ENCODE assay signal across 3 cellular contexts in the genomic region with DNA sequence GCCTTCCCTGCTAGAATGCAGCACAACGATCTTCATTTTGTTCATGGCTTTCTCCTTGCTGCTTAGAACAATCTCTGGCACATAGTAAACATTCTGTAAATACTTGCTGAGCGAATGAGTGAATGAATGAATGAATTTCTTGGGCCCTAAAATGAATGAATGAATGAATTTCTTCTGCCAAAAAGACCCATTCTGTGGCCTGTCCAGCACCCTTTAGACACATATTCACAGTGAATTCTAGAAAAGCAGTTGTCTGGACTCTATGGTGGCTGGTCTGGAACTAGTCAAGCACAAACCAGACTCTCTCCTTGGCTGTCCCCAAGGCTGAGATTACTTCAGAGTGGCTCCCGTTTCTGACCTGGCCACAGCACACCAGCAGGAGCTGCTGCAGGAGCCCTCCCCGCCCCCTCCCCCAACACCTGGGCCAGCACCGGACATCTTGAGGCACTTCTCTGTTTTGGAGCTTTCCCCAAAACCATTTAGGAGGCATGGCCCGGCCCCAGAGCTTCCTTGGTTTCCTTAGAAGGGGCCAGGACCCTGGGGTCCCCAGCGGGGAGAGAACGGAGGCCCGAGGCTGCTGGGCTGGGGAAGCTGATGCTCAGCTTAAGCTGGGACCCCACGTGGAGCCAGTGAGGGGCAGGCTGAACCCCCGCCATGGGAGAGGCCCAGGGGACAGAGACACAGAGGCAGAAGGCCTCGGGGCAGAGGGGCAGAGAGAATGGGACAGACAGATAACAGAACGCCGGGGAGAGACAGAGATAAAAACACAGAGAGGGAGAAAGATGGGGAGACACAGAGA.
TF ChIP-seq lines count a peak whose summit lies in the region.

No MANE protein-coding gene starts in this region.

TF ChIP-seq in SK-N-SH, 30 proteins besides CTCF, POLR2A, EP300 and RAD21 (continued from another document):
- TF ChIP-seq TEAD4 (IDR thresholded peaks at IDR 0.05; ENCODE audit: borderline replicate concordance, insufficient read depth) (no peak), SIN3A (IDR thresholded peaks at IDR 0.05; ENCODE audit: borderline replicate concordance, low read depth, low read length) (no peak), EZH2phosphoT487 (IDR thresholded peaks at IDR 0.05; ENCODE audit: borderline replicate concordance, low read depth) (no peak), GATA2 (CRISPR knock-in tag; IDR thresholded peaks at IDR 0.05) (no peak), CHD2 (IDR thresholded peaks at IDR 0.05; ENCODE audit: low read length, partially characterized antibody) (no peak), TCF12 (IDR thresholded peaks at IDR 0.05) (no peak), MXI1 (IDR thresholded peaks at IDR 0.05; ENCODE audit: low read depth, low read length) (no peak), NFIC (IDR thresholded peaks at IDR 0.05; ENCODE audit: borderline replicate concordance) (no peak), FOXJ3 (CRISPR knock-in tag; IDR thresholded peaks at IDR 0.05) (no peak), GABPA (IDR thresholded peaks at IDR 0.05; ENCODE audit: low read depth) (no peak), NRF1 (IDR thresholded peaks at IDR 0.05; ENCODE audit: low read depth, low read length) (no peak), RXRA (IDR thresholded peaks at IDR 0.05; ENCODE audit: borderline replicate concordance, low read depth) (no peak), FOSL2 (IDR thresholded peaks at IDR 0.05; ENCODE audit: borderline replicate concordance, low read depth) (no peak), RFX5 (IDR thresholded peaks at IDR 0.05; ENCODE audit: low read length) (no peak)
- TF ChIP-seq, protein P1, sequence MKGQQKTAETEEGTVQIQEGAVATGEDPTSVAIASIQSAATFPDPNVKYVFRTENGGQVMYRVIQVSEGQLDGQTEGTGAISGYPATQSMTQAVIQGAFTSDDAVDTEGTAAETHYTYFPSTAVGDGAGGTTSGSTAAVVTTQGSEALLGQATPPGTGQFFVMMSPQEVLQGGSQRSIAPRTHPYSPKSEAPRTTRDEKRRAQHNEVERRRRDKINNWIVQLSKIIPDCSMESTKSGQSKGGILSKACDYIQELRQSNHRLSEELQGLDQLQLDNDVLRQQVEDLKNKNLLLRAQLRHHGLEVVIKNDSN (IDR thresholded peaks at IDR 0.05; ENCODE audit: borderline replicate concordance, low read depth), result no peak
- TF ChIP-seq, protein P2, sequence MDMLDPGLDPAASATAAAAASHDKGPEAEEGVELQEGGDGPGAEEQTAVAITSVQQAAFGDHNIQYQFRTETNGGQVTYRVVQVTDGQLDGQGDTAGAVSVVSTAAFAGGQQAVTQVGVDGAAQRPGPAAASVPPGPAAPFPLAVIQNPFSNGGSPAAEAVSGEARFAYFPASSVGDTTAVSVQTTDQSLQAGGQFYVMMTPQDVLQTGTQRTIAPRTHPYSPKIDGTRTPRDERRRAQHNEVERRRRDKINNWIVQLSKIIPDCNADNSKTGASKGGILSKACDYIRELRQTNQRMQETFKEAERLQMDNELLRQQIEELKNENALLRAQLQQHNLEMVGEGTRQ (IDR thresholded peaks at IDR 0.05; ENCODE audit: borderline replicate concordance, low read depth, low read length), result no peak
- TF ChIP-seq, protein P3, sequence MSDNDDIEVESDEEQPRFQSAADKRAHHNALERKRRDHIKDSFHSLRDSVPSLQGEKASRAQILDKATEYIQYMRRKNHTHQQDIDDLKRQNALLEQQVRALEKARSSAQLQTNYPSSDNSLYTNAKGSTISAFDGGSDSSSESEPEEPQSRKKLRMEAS (IDR thresholded peaks at IDR 0.05; ENCODE audit: low read depth), result no peak
- TF ChIP-seq, protein P4, sequence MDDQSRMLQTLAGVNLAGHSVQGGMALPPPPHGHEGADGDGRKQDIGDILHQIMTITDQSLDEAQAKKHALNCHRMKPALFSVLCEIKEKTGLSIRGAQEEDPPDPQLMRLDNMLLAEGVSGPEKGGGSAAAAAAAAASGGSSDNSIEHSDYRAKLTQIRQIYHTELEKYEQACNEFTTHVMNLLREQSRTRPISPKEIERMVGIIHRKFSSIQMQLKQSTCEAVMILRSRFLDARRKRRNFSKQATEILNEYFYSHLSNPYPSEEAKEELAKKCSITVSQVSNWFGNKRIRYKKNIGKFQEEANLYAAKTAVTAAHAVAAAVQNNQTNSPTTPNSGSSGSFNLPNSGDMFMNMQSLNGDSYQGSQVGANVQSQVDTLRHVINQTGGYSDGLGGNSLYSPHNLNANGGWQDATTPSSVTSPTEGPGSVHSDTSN (IDR thresholded peaks at IDR 0.05), result no peak

TF ChIP-seq in SK-N-SH treated with all-trans-retinoic acid at 6 μM for 48 hours, 23 proteins besides CTCF, POLR2A, EP300 and RAD21 (continued from another document):
- TF ChIP-seq ZFP3 (CRISPR knock-in tag; IDR thresholded peaks at IDR 0.05), result no peak
TF ChIP-seq in SK-N-SH treated with all-trans-retinoic acid at 6 μM for 48 hours: peak in this region for 0.

TF ChIP-seq in K562, 482 proteins besides CTCF, POLR2A, EP300 and RAD21 (continued from another document):
- TF ChIP-seq, protein P5, sequence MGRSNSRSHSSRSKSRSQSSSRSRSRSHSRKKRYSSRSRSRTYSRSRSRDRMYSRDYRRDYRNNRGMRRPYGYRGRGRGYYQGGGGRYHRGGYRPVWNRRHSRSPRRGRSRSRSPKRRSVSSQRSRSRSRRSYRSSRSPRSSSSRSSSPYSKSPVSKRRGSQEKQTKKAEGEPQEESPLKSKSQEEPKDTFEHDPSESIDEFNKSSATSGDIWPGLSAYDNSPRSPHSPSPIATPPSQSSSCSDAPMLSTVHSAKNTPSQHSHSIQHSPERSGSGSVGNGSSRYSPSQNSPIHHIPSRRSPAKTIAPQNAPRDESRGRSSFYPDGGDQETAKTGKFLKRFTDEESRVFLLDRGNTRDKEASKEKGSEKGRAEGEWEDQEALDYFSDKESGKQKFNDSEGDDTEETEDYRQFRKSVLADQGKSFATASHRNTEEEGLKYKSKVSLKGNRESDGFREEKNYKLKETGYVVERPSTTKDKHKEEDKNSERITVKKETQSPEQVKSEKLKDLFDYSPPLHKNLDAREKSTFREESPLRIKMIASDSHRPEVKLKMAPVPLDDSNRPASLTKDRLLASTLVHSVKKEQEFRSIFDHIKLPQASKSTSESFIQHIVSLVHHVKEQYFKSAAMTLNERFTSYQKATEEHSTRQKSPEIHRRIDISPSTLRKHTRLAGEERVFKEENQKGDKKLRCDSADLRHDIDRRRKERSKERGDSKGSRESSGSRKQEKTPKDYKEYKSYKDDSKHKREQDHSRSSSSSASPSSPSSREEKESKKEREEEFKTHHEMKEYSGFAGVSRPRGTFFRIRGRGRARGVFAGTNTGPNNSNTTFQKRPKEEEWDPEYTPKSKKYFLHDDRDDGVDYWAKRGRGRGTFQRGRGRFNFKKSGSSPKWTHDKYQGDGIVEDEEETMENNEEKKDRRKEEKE (IDR thresholded peaks at IDR 0.05; ENCODE audit: borderline replicate concordance in 1 of 2, control insufficient read depth in 1 of 2, low read depth in 2 of 2, low read length in 1 of 2), result no peak
- TF ChIP-seq, protein P6, sequence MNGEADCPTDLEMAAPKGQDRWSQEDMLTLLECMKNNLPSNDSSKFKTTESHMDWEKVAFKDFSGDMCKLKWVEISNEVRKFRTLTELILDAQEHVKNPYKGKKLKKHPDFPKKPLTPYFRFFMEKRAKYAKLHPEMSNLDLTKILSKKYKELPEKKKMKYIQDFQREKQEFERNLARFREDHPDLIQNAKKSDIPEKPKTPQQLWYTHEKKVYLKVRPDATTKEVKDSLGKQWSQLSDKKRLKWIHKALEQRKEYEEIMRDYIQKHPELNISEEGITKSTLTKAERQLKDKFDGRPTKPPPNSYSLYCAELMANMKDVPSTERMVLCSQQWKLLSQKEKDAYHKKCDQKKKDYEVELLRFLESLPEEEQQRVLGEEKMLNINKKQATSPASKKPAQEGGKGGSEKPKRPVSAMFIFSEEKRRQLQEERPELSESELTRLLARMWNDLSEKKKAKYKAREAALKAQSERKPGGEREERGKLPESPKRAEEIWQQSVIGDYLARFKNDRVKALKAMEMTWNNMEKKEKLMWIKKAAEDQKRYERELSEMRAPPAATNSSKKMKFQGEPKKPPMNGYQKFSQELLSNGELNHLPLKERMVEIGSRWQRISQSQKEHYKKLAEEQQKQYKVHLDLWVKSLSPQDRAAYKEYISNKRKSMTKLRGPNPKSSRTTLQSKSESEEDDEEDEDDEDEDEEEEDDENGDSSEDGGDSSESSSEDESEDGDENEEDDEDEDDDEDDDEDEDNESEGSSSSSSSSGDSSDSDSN (IDR thresholded peaks at IDR 0.05; ENCODE audit: borderline replicate concordance in 1 of 2, low read depth in 2 of 2, low read length in 2 of 2), result no peak
- TF ChIP-seq NR1H2 (CRISPR knock-in tag; IDR thresholded peaks at IDR 0.05), result no peak
- TF ChIP-seq GABPA (tag; conservative IDR thresholded peaks at IDR 0.05; ENCODE audit: low read depth), result no peak
- no peak for TF ChIP-seq PYGO2 (tag; IDR thresholded peaks at IDR 0.05)
- TF ChIP-seq SRSF7 (optimal IDR thresholded peaks at IDR 0.05; ENCODE audit: low read depth, low read length), result no peak
- TF ChIP-seq CBFA2T3 (IDR thresholded peaks at IDR 0.05), result peak; percentile 46
- 0 out of 2 replicates have a peak, but pooled peaks have one; percentile 24 for TF ChIP-seq TAL1 (IDR thresholded peaks at IDR 0.05)
- peak; percentile 93 for TF ChIP-seq ZNF24 (IDR thresholded peaks at IDR 0.05)
- TF ChIP-seq CBX5 (IDR thresholded peaks at IDR 0.05; ENCODE audit: borderline replicate concordance, low read depth), result no peak
